Comparison of ENCODE assay signal across 9 cellular contexts in genomic region chr7:124152859-124153692, GRCh38.
DNase-seq lines count a peak whose midpoint lies in the region; ATAC-seq and TF ChIP-seq lines count a peak whose summit lies in the region.
"Had no signal": no experiment of that assay in that cellular context is flagged by ENCODE, and none has a peak within 500 bp of the region (broad histone marks: within the 10 kb centered on the region; RNA-seq: fewer than 3 reads in every experiment).

No MANE protein-coding gene starts in this region.

- H4K91ac ChIP-seq in neuronal stem cell (ENCODE audit: low read depth, low read length, poor library complexity), result no peak overlapping the region

- no peaks in the 10 kb centered on the region for H3K79me1 ChIP-seq in neuronal stem cell (ENCODE audit: low read depth, low read length)

- H3K14ac ChIP-seq in neuronal stem cell (ENCODE audit: low read length), result no peak overlapping the region

- peak; percentile 75 for ATAC-seq in GM21367 (IDR thresholded peaks at IDR 0.05; ENCODE audit: unreplicated experiment)
- no peak for ATAC-seq in CD4-positive, alpha-beta T cell (ENCODE audit: poor library complexity)

- H2BK120ac ChIP-seq in neuronal stem cell (ENCODE audit: low read depth, low read length), result no peak overlapping the region

- H3K9me3 ChIP-seq in neuronal stem cell (replicated peaks in 1 of 2; ENCODE audit: control insufficient read depth in 2 of 2, insufficient read depth in 1 of 2, low read depth in 1 of 2, low read length in 2 of 2), result no peaks in the 10 kb centered on the region
- no peaks in the 10 kb centered on the region for H3K9me3 ChIP-seq in CD4-positive, alpha-beta T cell (ENCODE audit: control insufficient read depth, low read length)
- H3K9me3 ChIP-seq: thoracic aorta had no signal

- DNase-seq in D341Med (ENCODE audit: low spot score) (peak; percentile 51), NCI-H1694 (lab: John Stamatoyannopoulos, UW) (peak; percentile 4), choroid plexus epithelial cell (ENCODE audit: low read depth) (peak; percentile 59), neuronal stem cell (ENCODE audit: low spot score) (peak; percentile 6), amniotic stem cell (lab: John Stamatoyannopoulos, UW) (no peak), cortex of kidney (lab: John Stamatoyannopoulos, UW) (no peak)
- DNase-seq in CD4-positive, alpha-beta T cell, result no peak

- no peak overlapping the region for H3K27ac Mint-ChIP-seq in CD4-positive, alpha-beta T cell

- H3K4me3 ChIP-seq in choroid plexus epithelial cell (ENCODE audit: low read depth, low read length) (no peak overlapping the region), neuronal stem cell (ENCODE audit: low read length in 2 of 2) (no peak overlapping the region)
- H3K4me3 ChIP-seq: thoracic aorta had no signal

- no peak overlapping the region for H4K8ac ChIP-seq in neuronal stem cell (ENCODE audit: low read depth, low read length)

- H2BK15ac ChIP-seq in neuronal stem cell (ENCODE audit: low read length), result no peak overlapping the region

- no peaks in the 10 kb centered on the region for H3K36me3 Mint-ChIP-seq in CD4-positive, alpha-beta T cell (ENCODE audit: low read depth)

- no peak overlapping the region for H3K4ac ChIP-seq in neuronal stem cell (ENCODE audit: low read length)

- H3K18ac ChIP-seq in neuronal stem cell (ENCODE audit: low read length), result no peak overlapping the region

- H3K9me3 Mint-ChIP-seq in CD4-positive, alpha-beta T cell, result no peaks in the 10 kb centered on the region

- H2AFZ ChIP-seq in neuronal stem cell (ENCODE audit: low read length), result no peak overlapping the region

- no peak overlapping the region for H2AK5ac ChIP-seq in neuronal stem cell (ENCODE audit: low read depth, low read length)

- H3K4me1 ChIP-seq in neuronal stem cell (ENCODE audit: control insufficient read depth in 2 of 2, insufficient read depth in 1 of 2, low read depth in 1 of 2, low read length in 2 of 2), result no peaks in the 10 kb centered on the region

- TF ChIP-seq CTCF in choroid plexus epithelial cell (conservative IDR thresholded peaks at IDR 0.05; ENCODE audit: low read depth, low read length), result peak; percentile 64
- no peak for TF ChIP-seq CTCF in CD4-positive, alpha-beta T cell (IDR thresholded peaks at IDR 0.05)

- no peak overlapping the region for H3K4me3 Mint-ChIP-seq in CD4-positive, alpha-beta T cell

- H2BK5ac ChIP-seq in neuronal stem cell (ENCODE audit: low read length), result no peak overlapping the region

- no peaks in the 10 kb centered on the region for H3K36me3 ChIP-seq in neuronal stem cell (replicated peaks in 1 of 2; ENCODE audit: control insufficient read depth in 2 of 2, insufficient read depth in 2 of 2, low read length in 2 of 2)
- H3K36me3 ChIP-seq: thoracic aorta had no signal

- H2BK12ac ChIP-seq in neuronal stem cell (ENCODE audit: low read length), result no peak overlapping the region

- no peaks in the 10 kb centered on the region for H3K27me3 Mint-ChIP-seq in CD4-positive, alpha-beta T cell

- intact Hi-C loops in CD4-positive, alpha-beta T cell (cut with DNase I, micrococcal nuclease), result no loop called here

- H3K4me1 Mint-ChIP-seq in CD4-positive, alpha-beta T cell (ENCODE audit: low read depth), result no peaks in the 10 kb centered on the region

- CTCF ChIA-PET in CD4-positive, alpha-beta T cell (lab: Charles Lee), result no interaction called here

- H3K27me3 ChIP-seq in neuronal stem cell (ENCODE audit: control insufficient read depth in 3 of 3, insufficient read depth in 3 of 3, low read depth in 1 of 3, low read length in 3 of 3), result no peaks in the 10 kb centered on the region
- H3K27me3 ChIP-seq in CD4-positive, alpha-beta T cell (ENCODE audit: control insufficient read depth, insufficient read depth, low read length), result no peaks in the 10 kb centered on the region

- no peak overlapping the region for H3K9ac ChIP-seq in neuronal stem cell (ENCODE audit: low read depth, low read length, poor library complexity)

- H3K4me2 ChIP-seq in neuronal stem cell (ENCODE audit: insufficient read depth, low read length, poor library complexity, severe bottlenecking), result no peak overlapping the region

- H3K27ac ChIP-seq in neuronal stem cell (replicated peaks; ENCODE audit: low read length), result no peak overlapping the region
- no peak overlapping the region for H3K27ac ChIP-seq in CD4-positive, alpha-beta T cell (ENCODE audit: low read depth, low read length)

- H3K23ac ChIP-seq in neuronal stem cell (ENCODE audit: low read depth, low read length, poor library complexity), result no peak overlapping the region

- no CpG with 5 or more reads among the region's 1 CpG for WGBS in neuronal stem cell (ENCODE audit: extremely low coverage in 2 of 2, insufficient read length in 2 of 2, insufficient replicate concordance in 1 of 2), 2 donors

- POLR2A ChIA-PET in CD4-positive, alpha-beta T cell (lab: Charles Lee), result no interaction called here

Comparison
In these comparisons a context has a peak if more than half of its experiments do, and no peak if none do; other contexts are left out.
1. DNase-seq: peak in D341Med (single experiment), NCI-H1694 (single experiment), choroid plexus epithelial cell (single experiment) and neuronal stem cell (single experiment); none in CD4-positive, alpha-beta T cell (0 of 10), amniotic stem cell (single experiment) and cortex of kidney (single experiment).